Comparison of ENCODE assay signal across 8 cellular contexts in genomic region chr1:64127297-64127696, GRCh38.
"Had no signal": no experiment of that assay in that cellular context is flagged by ENCODE, and none has a peak within 500 bp of the region (broad histone marks: within the 10 kb centered on the region; RNA-seq: fewer than 3 reads in every experiment).

No MANE protein-coding gene starts in this region.

- H3K9me3 Mint-ChIP-seq: IgD-negative memory B cell had no signal

- H3K27ac ChIP-seq: HL-60 had no signal

- H3K27ac Mint-ChIP-seq: IgD-negative memory B cell had no signal

- DNase-seq: IMR-90, KBM-7, KG1 had no signal

- H3K4me1 Mint-ChIP-seq: IgD-negative memory B cell had no signal

- FAIRE-seq: HepG2, HTR-8/SVneo, K562 had no signal

- ATAC-seq: HepG2, K562 had no signal

- H3K4me3 ChIP-seq: K562 had no signal

- H3K36me3 Mint-ChIP-seq: IgD-negative memory B cell had no signal

- H3K4me3 Mint-ChIP-seq: IgD-negative memory B cell had no signal
